Comparison of ENCODE assay signal across 1 cellular context in the genomic region with DNA sequence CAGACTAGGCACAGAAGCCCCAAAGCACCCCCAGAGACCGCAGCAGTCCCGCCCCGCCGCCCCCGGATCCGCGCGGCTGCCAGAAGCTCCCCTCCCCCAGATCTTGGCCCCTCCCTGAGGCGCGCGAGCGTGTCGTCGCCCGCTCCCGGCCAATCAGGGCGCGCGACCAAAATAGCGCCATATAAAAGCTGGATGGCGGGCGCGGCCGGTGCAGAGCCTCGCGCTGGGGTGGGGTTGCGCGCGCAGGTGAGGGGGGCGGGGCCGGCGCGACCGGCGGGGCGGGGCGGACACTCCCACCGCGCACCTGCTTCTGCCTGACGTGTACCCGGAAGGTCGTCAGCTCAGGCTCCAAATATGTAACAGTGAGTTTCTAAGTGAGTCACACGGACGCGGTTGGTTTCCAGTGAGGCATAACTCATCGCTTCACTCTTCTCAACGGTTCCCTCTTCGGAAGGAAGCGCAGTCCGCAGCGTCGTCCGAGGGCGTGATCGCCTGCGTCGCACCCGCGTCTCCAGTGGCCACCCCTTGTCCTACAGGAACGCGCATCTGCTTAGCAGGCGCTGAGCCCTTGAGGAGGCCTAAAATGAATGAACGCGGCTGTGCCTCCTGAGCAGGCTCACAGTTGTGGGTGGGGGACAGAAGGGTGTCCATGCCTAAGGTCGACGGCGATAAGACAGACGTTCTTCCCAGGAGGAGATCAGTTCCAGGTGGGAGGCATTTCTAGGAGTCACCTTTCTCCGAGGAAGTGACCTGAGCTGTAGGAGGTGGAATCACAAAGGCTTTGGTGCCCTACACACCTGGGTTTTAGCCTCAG.
TF ChIP-seq lines count a peak whose summit lies in the region.

No MANE protein-coding gene starts in this region.

TF ChIP-seq in H1, 55 proteins besides CTCF, POLR2A, EP300 and RAD21:
- TF ChIP-seq POU5F1 (IDR thresholded peaks at IDR 0.05; ENCODE audit: low read depth, low read length), result no peak
- peak; percentile 53; the same call in 1 of the 2 replicates for TF ChIP-seq POLR2AphosphoS5 (IDR thresholded peaks at IDR 0.05; ENCODE audit: low read depth, low read length)
- TF ChIP-seq YY1 (IDR thresholded peaks at IDR 0.05; ENCODE audit: low read depth, low read length), result no peak
- no peak for TF ChIP-seq KDM1A (IDR thresholded peaks at IDR 0.05; ENCODE audit: borderline replicate concordance, low read length)
- TF ChIP-seq TAF1 (IDR thresholded peaks at IDR 0.05; ENCODE audit: low read depth, low read length), result peak; percentile 52
- TF ChIP-seq E2F6 (IDR thresholded peaks at IDR 0.05), result peak; percentile 77; the same call in 1 of the 2 replicates
- TF ChIP-seq, protein P1, sequence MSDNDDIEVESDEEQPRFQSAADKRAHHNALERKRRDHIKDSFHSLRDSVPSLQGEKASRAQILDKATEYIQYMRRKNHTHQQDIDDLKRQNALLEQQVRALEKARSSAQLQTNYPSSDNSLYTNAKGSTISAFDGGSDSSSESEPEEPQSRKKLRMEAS (IDR thresholded peaks at IDR 0.05), result peak; percentile 85
- peak; percentile 85 for TF ChIP-seq CREB1 (IDR thresholded peaks at IDR 0.05)
- TF ChIP-seq TBP (IDR thresholded peaks at IDR 0.05; ENCODE audit: low read depth, low read length), result peak; percentile 44; the same call in 1 of the 2 replicates
- TF ChIP-seq HDAC6 (IDR thresholded peaks at IDR 0.05; ENCODE audit: low read depth, low read length), result no peak
- TF ChIP-seq RBBP5 (IDR thresholded peaks at IDR 0.05; ENCODE audit: borderline replicate concordance, low read depth, low read length), result no peak
- TF ChIP-seq CHD2 (IDR thresholded peaks at IDR 0.05; ENCODE audit: low read length), result no peak
- 0 out of 2 replicates have a peak, but pooled peaks have one; percentile 5 for TF ChIP-seq TCF12 (IDR thresholded peaks at IDR 0.05; ENCODE audit: low read depth, low read length)
- 0 out of 2 replicates have a peak, but pooled peaks have one; percentile 21 for TF ChIP-seq PHF8 (conservative IDR thresholded peaks at IDR 0.05; ENCODE audit: low read depth, low read length)
- TF ChIP-seq CBX5 (IDR thresholded peaks at IDR 0.05; ENCODE audit: low read depth, low read length), result no peak
- TF ChIP-seq EGR1 (IDR thresholded peaks at IDR 0.05; ENCODE audit: borderline replicate concordance, low read depth, low read length), result peak; percentile 38; the same call in 1 of the 2 replicates
- no peak for TF ChIP-seq CHD1 (IDR thresholded peaks at IDR 0.05; ENCODE audit: low read depth, low read length)
- TF ChIP-seq JUND (IDR thresholded peaks at IDR 0.05; ENCODE audit: low read length), result peak; percentile 30; the same call in 1 of the 2 replicates
- TF ChIP-seq RFX5 (IDR thresholded peaks at IDR 0.05; ENCODE audit: borderline replicate concordance, low read depth, low read length), result no peak
